ENCODE assay signal across 20 cellular contexts in the genomic region with DNA sequence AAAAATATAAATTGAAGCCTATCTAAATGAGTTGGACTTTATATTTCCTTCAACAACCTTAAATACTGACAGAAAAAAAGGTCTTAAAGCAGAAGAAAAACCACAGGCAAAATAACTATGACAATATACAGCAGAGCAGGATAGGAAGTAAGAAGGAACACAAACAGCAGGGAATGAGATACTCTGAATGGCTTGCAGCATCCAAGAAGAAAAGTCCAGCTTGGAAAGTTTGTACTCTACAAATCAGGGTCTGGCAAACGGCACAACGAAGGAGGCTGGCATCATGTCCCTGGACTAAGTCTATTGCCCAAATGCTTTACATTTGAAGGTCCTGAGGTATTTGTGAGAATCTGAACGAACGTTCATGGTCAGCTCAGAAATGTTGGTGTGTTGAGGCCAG.
A peak's percentile ranks its signal among the peaks of the same experiment; 100 is the strongest.
DNase-seq lines count a peak whose midpoint lies in the region; ATAC-seq and TF ChIP-seq lines count a peak whose summit lies in the region.
"Had no signal": no experiment of that assay in that cellular context is flagged by ENCODE, and none has a peak within 500 bp of the region (broad histone marks: within the 10 kb centered on the region; RNA-seq: fewer than 3 reads in every experiment).

No MANE protein-coding gene starts in this region.

- H3F3A ChIP-seq in GM23338 (replicated peaks; ENCODE audit: low read depth) (no peaks in the 10 kb centered on the region), smooth muscle cell (ENCODE audit: low read depth) (no peaks in the 10 kb centered on the region)

- H3K27ac Mint-ChIP-seq in GM23338: no peak overlapping the region
- H3K27ac Mint-ChIP-seq: H9, HFFc6 had no signal

- no peak overlapping the region for H2BK15ac ChIP-seq in mesenchymal stem cell (ENCODE audit: low read depth, poor library complexity, severe bottlenecking)

- no peak overlapping the region for H3K14ac ChIP-seq in mesenchymal stem cell (ENCODE audit: low read length in 2 of 2)

- H2BK12ac ChIP-seq in mesenchymal stem cell (ENCODE audit: low read length in 2 of 2): no peak overlapping the region

- H3K4me3 ChIP-seq in GM23338: no peak overlapping the region
- H3K4me3 ChIP-seq in choroid plexus epithelial cell (ENCODE audit: low read depth, low read length): no peak overlapping the region
- no peak overlapping the region for H3K4me3 ChIP-seq in mesenchymal stem cell (ENCODE audit: insufficient read depth in 1 of 2, low read depth in 1 of 2, low read length in 2 of 2)
- no peak overlapping the region for H3K4me3 ChIP-seq in smooth muscle cell
- H3K4me3 ChIP-seq: A549, GM12878, K562, MG63 had no signal

- H3K27ac ChIP-seq in GM23338 (ENCODE audit: low read depth) (no peak overlapping the region), mesenchymal stem cell (ENCODE audit: low read length, poor library complexity, severe bottlenecking) (no peak overlapping the region), smooth muscle cell (ENCODE audit: low read depth) (no peak overlapping the region)
- H3K27ac ChIP-seq: A549 had no signal

- DNase-seq in GM23338 (ENCODE audit: low spot score) (no peak), choroid plexus epithelial cell (ENCODE audit: low read depth) (peak; percentile 51), mesenchymal stem cell (peak; percentile 68), smooth muscle cell (lab: John Stamatoyannopoulos, UW; ENCODE audit: unreplicated experiment) (no peak), DMS114 treated with DMSO at 0.1 percent for 48 hours (lab: John Stamatoyannopoulos, UW; ENCODE audit: unreplicated experiment) (no peak), dedifferentiated amniotic fluid mesenchymal stem cell (ENCODE audit: extremely low spot score) (no peak), NK-92 (lab: John Stamatoyannopoulos, UW; ENCODE audit: unreplicated experiment) (no peak)
- DNase-seq: BE2C; DMS79; H9; HFFc6; MG63; NCI-H1092; NCI-H1436; NCI-H1930; NCI-H69; NK-92 treated with Interleukin-12 subunit alpha and Interleukin-12 subunit beta, amount 100 ng/mL, for 24 hours had no signal

- H3K9ac ChIP-seq in mesenchymal stem cell (ENCODE audit: low read length) (peak overlapping the region; percentile 39), smooth muscle cell (ENCODE audit: low read depth) (no peak overlapping the region)

- no peak overlapping the region for H4K91ac ChIP-seq in mesenchymal stem cell (ENCODE audit: low read length)

- 72% methylated on average over 4 of the region's 4 CpGs for WGBS in mesenchymal stem cell
- 85% methylated on average over 4 of the region's 4 CpGs for WGBS in smooth muscle cell (ENCODE audit: low lambda C conversion rate)

- H3K27me3 ChIP-seq in GM23338 (ENCODE audit: insufficient read depth): no peaks in the 10 kb centered on the region
- H3K27me3 ChIP-seq in mesenchymal stem cell (ENCODE audit: control insufficient read depth in 1 of 2, insufficient read depth in 1 of 2, low read length in 2 of 2): no peaks in the 10 kb centered on the region
- H3K27me3 ChIP-seq in smooth muscle cell (ENCODE audit: low read depth): no peaks in the 10 kb centered on the region
- H3K27me3 ChIP-seq: BE2C, MG63 had no signal

- TF ChIP-seq CTCF in GM23338 (conservative IDR thresholded peaks at IDR 0.05; ENCODE audit: low read depth in 2 of 2) (no peak), choroid plexus epithelial cell (conservative IDR thresholded peaks at IDR 0.05; ENCODE audit: low read depth, low read length) (no peak), smooth muscle cell (IDR thresholded peaks at IDR 0.05; ENCODE audit: borderline replicate concordance, insufficient read depth, poor library complexity, severe bottlenecking) (no peak)

- no peak overlapping the region for H4K8ac ChIP-seq in mesenchymal stem cell (ENCODE audit: low read length)

- no peaks in the 10 kb centered on the region for H3K36me3 Mint-ChIP-seq in GM23338 (ENCODE audit: low read depth)

- H3K4me1 ChIP-seq in GM23338 (ENCODE audit: insufficient read depth) (no peaks in the 10 kb centered on the region), mesenchymal stem cell (ENCODE audit: control insufficient read depth, insufficient read depth, low read depth, low read length) (no peaks in the 10 kb centered on the region), smooth muscle cell (ENCODE audit: low read depth) (no peaks in the 10 kb centered on the region)
- H3K4me1 ChIP-seq: A549, BE2C had no signal

- H3K9me3 ChIP-seq in mesenchymal stem cell (ENCODE audit: control insufficient read depth, low read length) (no peaks in the 10 kb centered on the region), smooth muscle cell (replicated peaks; ENCODE audit: low read depth) (no peaks in the 10 kb centered on the region)
- H3K9me3 ChIP-seq: A549, BE2C, MG63 had no signal

- no peak overlapping the region for H3K23ac ChIP-seq in mesenchymal stem cell (ENCODE audit: low read length in 2 of 2)

- H3K9me3 Mint-ChIP-seq in GM23338: no peaks in the 10 kb centered on the region
- H3K9me3 Mint-ChIP-seq: H9, HFFc6 had no signal

- no peaks in the 10 kb centered on the region for H3K79me2 ChIP-seq in GM23338 (replicated peaks; ENCODE audit: insufficient read depth)
- H3K79me2 ChIP-seq in smooth muscle cell (ENCODE audit: low read depth): no peaks in the 10 kb centered on the region

- no peak overlapping the region for H3K4me3 Mint-ChIP-seq in GM23338
- H3K4me3 Mint-ChIP-seq: H9, HFFc6 had no signal

- no peaks in the 10 kb centered on the region for H3K79me1 ChIP-seq in mesenchymal stem cell (replicated peaks; ENCODE audit: low read length, poor library complexity, severe bottlenecking)

- H4K20me1 ChIP-seq in GM23338 (replicated peaks; ENCODE audit: insufficient read depth) (no peaks in the 10 kb centered on the region), smooth muscle cell (ENCODE audit: low read depth) (no peaks in the 10 kb centered on the region)

- no peak overlapping the region for H3K18ac ChIP-seq in mesenchymal stem cell (ENCODE audit: low read depth in 1 of 2, low read length in 2 of 2)

- H3K27me3 Mint-ChIP-seq in GM23338 (ENCODE audit: insufficient read depth, low read depth, poor library complexity): no peaks in the 10 kb centered on the region

- no peaks in the 10 kb centered on the region; the same call in 1 of the 2 replicates for H3K9me2 ChIP-seq in GM23338 (ENCODE audit: insufficient read depth)

- H3K36me3 ChIP-seq in GM23338 (ENCODE audit: insufficient read depth) (no peaks in the 10 kb centered on the region), mesenchymal stem cell (ENCODE audit: control insufficient read depth in 1 of 2, insufficient read depth in 2 of 2, low read depth in 1 of 2, low read length in 2 of 2) (no peaks in the 10 kb centered on the region), smooth muscle cell (ENCODE audit: low read depth) (no peaks in the 10 kb centered on the region)
- H3K36me3 ChIP-seq: BE2C, MG63 had no signal

- H2BK120ac ChIP-seq in mesenchymal stem cell (ENCODE audit: low read depth, low read length): no peak overlapping the region

- ATAC-seq in GM23338: no peak
- ATAC-seq: A549, GM12878, K562 had no signal

- H2BK5ac ChIP-seq in mesenchymal stem cell (ENCODE audit: low read depth, low read length, poor library complexity, severe bottlenecking): no peak overlapping the region

- H2AFZ ChIP-seq in GM23338 (peak overlapping the region; percentile 48; the same call in 1 of the 2 replicates), mesenchymal stem cell (ENCODE audit: low read depth, low read length) (no peak overlapping the region), smooth muscle cell (ENCODE audit: low read depth) (peak overlapping the region; percentile 62)

- H3K4me1 Mint-ChIP-seq in GM23338: peaks cover 7% of the 10 kb centered on the region; the same call in 2 of the 3 replicates
- H3K4me1 Mint-ChIP-seq: H9 had no signal

- no peak overlapping the region for H3K4me2 ChIP-seq in GM23338
- no peak overlapping the region for H3K4me2 ChIP-seq in mesenchymal stem cell (ENCODE audit: low read length, poor library complexity, severe bottlenecking)
- H3K4me2 ChIP-seq in smooth muscle cell: no peak overlapping the region
- H3K4me2 ChIP-seq: A549 had no signal

- no peak overlapping the region for H2AK5ac ChIP-seq in mesenchymal stem cell (ENCODE audit: low read length, severe bottlenecking)

- H3K4ac ChIP-seq in mesenchymal stem cell (ENCODE audit: low read depth in 1 of 2, low read length in 2 of 2): no peak overlapping the region

TF ChIP-seq in GM23338, 12 proteins besides CTCF, POLR2A, EP300 and RAD21 (continues in another document):
- TF ChIP-seq ZNF331 (CRISPR knock-in tag; IDR thresholded peaks at IDR 0.05; ENCODE audit: low read depth): no peak
- TF ChIP-seq, protein P1, sequence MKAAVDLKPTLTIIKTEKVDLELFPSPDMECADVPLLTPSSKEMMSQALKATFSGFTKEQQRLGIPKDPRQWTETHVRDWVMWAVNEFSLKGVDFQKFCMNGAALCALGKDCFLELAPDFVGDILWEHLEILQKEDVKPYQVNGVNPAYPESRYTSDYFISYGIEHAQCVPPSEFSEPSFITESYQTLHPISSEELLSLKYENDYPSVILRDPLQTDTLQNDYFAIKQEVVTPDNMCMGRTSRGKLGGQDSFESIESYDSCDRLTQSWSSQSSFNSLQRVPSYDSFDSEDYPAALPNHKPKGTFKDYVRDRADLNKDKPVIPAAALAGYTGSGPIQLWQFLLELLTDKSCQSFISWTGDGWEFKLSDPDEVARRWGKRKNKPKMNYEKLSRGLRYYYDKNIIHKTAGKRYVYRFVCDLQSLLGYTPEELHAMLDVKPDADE (IDR thresholded peaks at IDR 0.05): no peak
- TF ChIP-seq JUNB (IDR thresholded peaks at IDR 0.05; ENCODE audit: unreplicated experiment): no peak
- no peak for TF ChIP-seq EZH2 (IDR thresholded peaks at IDR 0.05; ENCODE audit: low read depth, unreplicated experiment)
- no peak for TF ChIP-seq ZNF114 (CRISPR knock-in tag; IDR thresholded peaks at IDR 0.05)

Comparison
In these comparisons a context has a peak if more than half of its experiments do, and no peak if none do; other contexts are left out.
1. DNase-seq: peak in choroid plexus epithelial cell (single experiment) and mesenchymal stem cell (single experiment); none in GM23338 (single experiment), smooth muscle cell (single experiment), DMS114 treated with DMSO at 0.1 percent for 48 hours (single experiment), dedifferentiated amniotic fluid mesenchymal stem cell (single experiment) and NK-92 (single experiment).